ENCODE assay signal across 24 cellular contexts in the genomic region with DNA sequence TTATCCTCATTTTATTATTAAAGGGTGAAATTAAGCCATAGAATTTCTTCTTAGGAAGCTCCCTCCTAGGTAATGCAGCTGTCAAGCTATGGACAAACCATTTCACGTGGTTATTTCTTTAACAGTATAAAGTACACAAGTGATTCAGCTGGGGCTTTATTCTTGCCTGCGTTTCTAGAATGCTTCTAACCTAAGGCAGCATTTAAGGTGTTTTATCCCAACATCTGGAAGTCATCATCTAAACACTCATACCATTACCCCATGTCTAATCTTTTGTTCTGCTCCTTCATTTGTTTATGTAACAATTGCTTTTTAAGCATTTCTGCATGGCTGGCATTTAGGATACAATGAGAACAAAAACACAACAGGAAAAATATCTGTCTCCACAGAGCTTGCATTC.
A peak's percentile ranks its signal among the peaks of the same experiment; 100 is the strongest.
DNase-seq lines count a peak whose midpoint lies in the region; ATAC-seq and TF ChIP-seq lines count a peak whose summit lies in the region.
"Had no signal": no experiment of that assay in that cellular context is flagged by ENCODE, and none has a peak within 500 bp of the region (broad histone marks: within the 10 kb centered on the region; RNA-seq: fewer than 3 reads in every experiment).

No MANE protein-coding gene starts in this region.

- H3K4me1 ChIP-seq in GM23248 (ENCODE audit: insufficient read depth) (peaks cover 6% of the 10 kb centered on the region; the same call in 1 of the 2 replicates), sigmoid colon (peaks cover 0 to 25% (median 18%) of the 10 kb centered on the region in 4 donors)
- H3K4me1 ChIP-seq in CD8-positive, alpha-beta T cell (ENCODE audit: insufficient read depth, low read length) = no peaks in the 10 kb centered on the region
- H3K4me1 ChIP-seq: left lung, prostate gland, suprapubic skin had no signal

- TF ChIP-seq POLR2A in sigmoid colon (IDR thresholded peaks at IDR 0.05) = no peak

- H3K27me3 Mint-ChIP-seq in CD8-positive, alpha-beta T cell (ENCODE audit: low read depth) = no peaks in the 10 kb centered on the region
- H3K27me3 Mint-ChIP-seq: activated naive CD4-positive, alpha-beta T cell treated with anti-CD3 and anti-CD28 coated beads, Interleukin-2, amount 50 U/mL, for 24 hours; CD4-positive, alpha-beta T cell; effector memory CD8-positive, alpha-beta T cell had no signal

- no peaks in the 10 kb centered on the region for H3K36me3 ChIP-seq in GM23248 (ENCODE audit: low read depth)
- no peaks in the 10 kb centered on the region for H3K36me3 ChIP-seq in sigmoid colon
- no peaks in the 10 kb centered on the region for H3K36me3 ChIP-seq in CD8-positive, alpha-beta T cell (ENCODE audit: insufficient read depth, low read length)
- H3K36me3 ChIP-seq: heart left ventricle, left lung, prostate gland, suprapubic skin had no signal

- ATAC-seq in HG03439 (IDR thresholded peaks at IDR 0.05; ENCODE audit: unreplicated experiment) (no peak), GM19324 (IDR thresholded peaks at IDR 0.05; ENCODE audit: low FRiP score, unreplicated experiment) (no peak)
- ATAC-seq in CD8-positive, alpha-beta T cell = no peak
- ATAC-seq: effector memory CD8-positive, alpha-beta T cell; esophagus mucosa; HCT116; heart left ventricle; left lung had no signal

- in situ Hi-C loops in GM23248 (cut with MboI) = no loop called here

- no peaks in the 10 kb centered on the region for H3K9me3 Mint-ChIP-seq in CD8-positive, alpha-beta T cell
- H3K9me3 Mint-ChIP-seq: CD4-positive, alpha-beta T cell; effector memory CD8-positive, alpha-beta T cell had no signal

- CTCF ChIA-PET in CD8-positive, alpha-beta T cell (lab: Charles Lee) = no interaction called here

- H3K27ac ChIP-seq in GM23248 = no peak overlapping the region
- peak overlapping the region in 3 of 4 donors; percentile 30 to 56 (median 32) for H3K27ac ChIP-seq in sigmoid colon
- H3K27ac ChIP-seq in CD8-positive, alpha-beta T cell (ENCODE audit: low read depth, low read length) = no peak overlapping the region
- H3K27ac ChIP-seq: heart left ventricle, left lung, PC-9, prostate gland, suprapubic skin had no signal

- H2AFZ ChIP-seq in GM23248 = no peak overlapping the region
- H2AFZ ChIP-seq: PC-9 had no signal

- H3K9me2 ChIP-seq in GM23248 (ENCODE audit: insufficient read depth) = no peaks in the 10 kb centered on the region

- WGBS in GM23248 (ENCODE audit: low coverage in 1 of 2, low lambda C conversion rate in 2 of 2, missing lambda C conversion rate in 2 of 2), 2 experiments = 68 to 72% methylated on average over 2 of the region's 2 CpGs
- 18 to 39% methylated on average over 2 of the region's 2 CpGs for WGBS in sigmoid colon, 2 donors

- H3K36me3 Mint-ChIP-seq in CD8-positive, alpha-beta T cell = no peaks in the 10 kb centered on the region
- H3K36me3 Mint-ChIP-seq: activated naive CD4-positive, alpha-beta T cell treated with anti-CD3 and anti-CD28 coated beads, Interleukin-2, amount 50 U/mL, for 24 hours had no signal

- DNase-seq in GM23248 (peak; percentile 22), amniotic epithelial cell (ENCODE audit: low read depth) (peak; percentile 41), fibroblast of pulmonary artery (ENCODE audit: low read depth) (peak; percentile 52), sigmoid colon (no peak), NCI-H1436 treated with DMSO at 0.1 percent for 48 hours (lab: John Stamatoyannopoulos, UW) (no peak)
- DNase-seq in CD8-positive, alpha-beta T cell = no peak
- DNase-seq: activated CD4-positive, alpha-beta T cell treated with anti-CD3 and anti-CD28 coated beads for 4 hours; CD4-positive, alpha-beta T cell; effector memory CD8-positive, alpha-beta T cell; heart left ventricle; Kasumi-1; left lung; NCI-H1092; NCI-H2081 treated with DMSO at 0.1 percent for 48 hours; NCI-H510A treated with DMSO at 0.1 percent for 48 hours; nephron progenitor cell; PC-9 had no signal

- H3K9ac ChIP-seq in GM23248 = no peak overlapping the region

- TF ChIP-seq CTCF in fibroblast of pulmonary artery (IDR thresholded peaks at IDR 0.05; ENCODE audit: low read length, missing control alignments) (no peak), sigmoid colon (IDR thresholded peaks at IDR 0.05) (no peak)
- TF ChIP-seq CTCF in CD8-positive, alpha-beta T cell (IDR thresholded peaks at IDR 0.05) = no peak

- no peak for TF ChIP-seq EP300 in sigmoid colon (IDR thresholded peaks at IDR 0.05)

- H3K79me2 ChIP-seq in GM23248 (ENCODE audit: insufficient read depth) = no peaks in the 10 kb centered on the region

- H3K9me3 ChIP-seq in GM23248 (ENCODE audit: low read depth) = no peaks in the 10 kb centered on the region
- no peaks in the 10 kb centered on the region for H3K9me3 ChIP-seq in sigmoid colon
- no peaks in the 10 kb centered on the region for H3K9me3 ChIP-seq in CD8-positive, alpha-beta T cell (ENCODE audit: low read length)
- H3K9me3 ChIP-seq: left lung, prostate gland, suprapubic skin had no signal

- no peak overlapping the region for H3K27ac Mint-ChIP-seq in CD8-positive, alpha-beta T cell
- H3K27ac Mint-ChIP-seq: activated naive CD4-positive, alpha-beta T cell treated with anti-CD3 and anti-CD28 coated beads, Interleukin-2, amount 50 U/mL, for 24 hours; CD4-positive, alpha-beta T cell; effector memory CD8-positive, alpha-beta T cell; nephron progenitor cell had no signal

- H3K4me2 ChIP-seq in GM23248 (ENCODE audit: unreplicated experiment) = no peak overlapping the region
- H3K4me2 ChIP-seq: PC-9 had no signal

- H3K4me1 Mint-ChIP-seq in CD8-positive, alpha-beta T cell (ENCODE audit: low read depth) = no peaks in the 10 kb centered on the region
- H3K4me1 Mint-ChIP-seq: activated naive CD4-positive, alpha-beta T cell treated with anti-CD3 and anti-CD28 coated beads, Interleukin-2, amount 50 U/mL, for 24 hours; nephron progenitor cell had no signal

- H3K4me3 ChIP-seq in GM23248 = no peak overlapping the region
- no peak overlapping the region for H3K4me3 ChIP-seq in fibroblast of pulmonary artery (replicated peaks; ENCODE audit: low read depth, low read length)
- no peak overlapping the region for H3K4me3 ChIP-seq in sigmoid colon
- no peak overlapping the region for H3K4me3 ChIP-seq in CD8-positive, alpha-beta T cell (ENCODE audit: low read depth, low read length)
- H3K4me3 ChIP-seq: heart left ventricle, left lung, PC-9, prostate gland, suprapubic skin had no signal

- intact Hi-C loops in sigmoid colon (cut with DNase I) = no loop called here
- intact Hi-C loops in CD8-positive, alpha-beta T cell (cut with DNase I, micrococcal nuclease) = no loop called here

- H4K20me1 ChIP-seq in GM23248 (ENCODE audit: insufficient read depth) = no peaks in the 10 kb centered on the region

- no peak overlapping the region for H3K4me3 Mint-ChIP-seq in CD8-positive, alpha-beta T cell
- H3K4me3 Mint-ChIP-seq: activated naive CD4-positive, alpha-beta T cell treated with anti-CD3 and anti-CD28 coated beads, Interleukin-2, amount 50 U/mL, for 24 hours; CD4-positive, alpha-beta T cell; effector memory CD8-positive, alpha-beta T cell; nephron progenitor cell had no signal

- H3F3A ChIP-seq in GM23248 (ENCODE audit: insufficient read depth) = no peaks in the 10 kb centered on the region

- H3K27me3 ChIP-seq in GM23248 (replicated peaks; ENCODE audit: insufficient read depth) (no peaks in the 10 kb centered on the region), sigmoid colon (no peaks in the 10 kb centered on the region)
- no peaks in the 10 kb centered on the region for H3K27me3 ChIP-seq in CD8-positive, alpha-beta T cell (ENCODE audit: insufficient read depth, low read length)
- H3K27me3 ChIP-seq: heart left ventricle, left lung, suprapubic skin had no signal

- POLR2A ChIA-PET in CD8-positive, alpha-beta T cell (lab: Charles Lee) = no interaction called here

Comparison
In these comparisons a context has a peak if more than half of its experiments do, and no peak if none do; other contexts are left out.
1. DNase-seq: peak in GM23248 (single experiment), amniotic epithelial cell (single experiment) and fibroblast of pulmonary artery (single experiment); none in sigmoid colon (single experiment), NCI-H1436 treated with DMSO at 0.1 percent for 48 hours (single experiment) and CD8-positive, alpha-beta T cell (0 of 7).
2. H3K27ac ChIP-seq: peak in sigmoid colon (3 of 4); none in GM23248 (single experiment) and CD8-positive, alpha-beta T cell (single experiment).